Comparison of ENCODE assay signal across 28 cellular contexts in genomic region chr18:61496374-61496773, GRCh38.
DNase-seq lines count a peak whose midpoint lies in the region; ATAC-seq and TF ChIP-seq lines count a peak whose summit lies in the region.
"Had no signal": no experiment of that assay in that cellular context is flagged by ENCODE, and none has a peak within 500 bp of the region (broad histone marks: within the 10 kb centered on the region; RNA-seq: fewer than 3 reads in every experiment).

No MANE protein-coding gene starts in this region.

- DNase-seq in GM23338 (ENCODE audit: low spot score) (peak; percentile 54), NCI-H146 (lab: John Stamatoyannopoulos, UW) (peak; percentile 61), chondrocyte (ENCODE audit: low spot score) (peak; percentile 59), nephron progenitor cell (no peak)
- DNase-seq in activated CD4-positive, alpha-beta memory T cell treated with anti-CD3 and anti-CD28 coated beads for 36 hours, result no peak
- DNase-seq in activated effector memory CD4-positive, alpha-beta T cell treated with Interleukin-2 at 50 U/mL for 16 hours, result no peak
- DNase-seq: 8988T; ACHN; BE2C; DMS153; DND-41; HFFc6; KG1; MG63; NCI-H1105 treated with DMSO at 0.1 percent for 48 hours; NCI-H187; NCI-H2081 treated with DMSO at 0.1 percent for 48 hours; NCI-H2171; NCI-H345; NCI-H524 treated with DMSO at 0.1 percent for 48 hours; NCI-H82; NK-92 treated with Interleukin-12 subunit alpha and Interleukin-12 subunit beta, amount 100 ng/mL, for 24 hours; PC-3 had no signal

- peak overlapping the region; percentile 87; the same call in 1 of the 2 replicates for H2AFZ ChIP-seq in GM23338

- H3K27me3 Mint-ChIP-seq in GM23338 (ENCODE audit: insufficient read depth, low read depth, poor library complexity) (peaks cover 3% of the 10 kb centered on the region), chondrocyte (ENCODE audit: low read depth) (peaks cover 10% of the 10 kb centered on the region), nephron progenitor cell (ENCODE audit: low read depth, poor library complexity) (peaks cover 4% of the 10 kb centered on the region)
- peaks cover 2% of the 10 kb centered on the region for H3K27me3 Mint-ChIP-seq in activated CD4-positive, alpha-beta memory T cell treated with anti-CD3 and anti-CD28 coated beads for 36 hours

- H3K79me2 ChIP-seq in GM23338 (replicated peaks; ENCODE audit: insufficient read depth), result no peaks in the 10 kb centered on the region

- H3K36me3 Mint-ChIP-seq in GM23338 (ENCODE audit: low read depth) (no peaks in the 10 kb centered on the region), chondrocyte (ENCODE audit: low read depth) (no peaks in the 10 kb centered on the region), nephron progenitor cell (ENCODE audit: low read depth) (no peaks in the 10 kb centered on the region)
- no peaks in the 10 kb centered on the region for H3K36me3 Mint-ChIP-seq in activated CD4-positive, alpha-beta memory T cell treated with anti-CD3 and anti-CD28 coated beads for 36 hours
- H3K36me3 Mint-ChIP-seq: CD14-positive monocyte had no signal

- no peak overlapping the region for H3K27ac ChIP-seq in GM23338 (ENCODE audit: low read depth)
- H3K27ac ChIP-seq: SJSA1 had no signal

- no peaks in the 10 kb centered on the region for H3K27me3 ChIP-seq in GM23338 (ENCODE audit: insufficient read depth)
- H3K27me3 ChIP-seq: BE2C, MG63 had no signal

- POLR2A ChIA-PET in activated CD4-positive, alpha-beta memory T cell treated with anti-CD3 and anti-CD28 coated beads for 36 hours (lab: Charles Lee), result no interaction called here

- no peaks in the 10 kb centered on the region for H3K9me2 ChIP-seq in GM23338 (ENCODE audit: insufficient read depth)

- H4K20me1 ChIP-seq in GM23338 (replicated peaks; ENCODE audit: insufficient read depth), result no peaks in the 10 kb centered on the region

- H3K36me3 ChIP-seq in GM23338 (ENCODE audit: insufficient read depth), result no peaks in the 10 kb centered on the region
- H3K36me3 ChIP-seq: BE2C, HAP-1, MG63, SJSA1 had no signal

- H3F3A ChIP-seq in GM23338 (replicated peaks; ENCODE audit: low read depth), result no peaks in the 10 kb centered on the region

- TF ChIP-seq CTCF in GM23338 (conservative IDR thresholded peaks at IDR 0.05; ENCODE audit: low read depth in 2 of 2) (no peak), chondrocyte (IDR thresholded peaks at IDR 0.05) (no peak), nephron progenitor cell (IDR thresholded peaks at IDR 0.05) (no peak)

- peaks cover 11% of the 10 kb centered on the region for H3K4me1 ChIP-seq in GM23338 (ENCODE audit: insufficient read depth)
- H3K4me1 ChIP-seq: BE2C, SJSA1 had no signal

- no peak overlapping the region for H3K27ac Mint-ChIP-seq in GM23338
- no peak overlapping the region for H3K27ac Mint-ChIP-seq in chondrocyte (ENCODE audit: unreplicated experiment)
- peak overlapping the region; percentile 37 for H3K27ac Mint-ChIP-seq in nephron progenitor cell
- no peak overlapping the region for H3K27ac Mint-ChIP-seq in activated CD4-positive, alpha-beta memory T cell treated with anti-CD3 and anti-CD28 coated beads for 36 hours
- H3K27ac Mint-ChIP-seq: HFFc6 had no signal

- ATAC-seq in GM23338 (peak; percentile 83), HG02973 (IDR thresholded peaks at IDR 0.05; ENCODE audit: unreplicated experiment) (no peak)
- ATAC-seq: PC-3, Right ventricle myocardium inferior had no signal

- H3K4me3 Mint-ChIP-seq in GM23338 (no peak overlapping the region), chondrocyte (ENCODE audit: unreplicated experiment) (no peak overlapping the region), nephron progenitor cell (no peak overlapping the region)
- no peak overlapping the region for H3K4me3 Mint-ChIP-seq in activated CD4-positive, alpha-beta memory T cell treated with anti-CD3 and anti-CD28 coated beads for 36 hours
- H3K4me3 Mint-ChIP-seq: CD14-positive monocyte, HFFc6 had no signal

- peaks cover 15% of the 10 kb centered on the region; the same call in 2 of the 3 replicates for H3K4me1 Mint-ChIP-seq in GM23338
- H3K4me1 Mint-ChIP-seq in chondrocyte (ENCODE audit: low read depth), result no peaks in the 10 kb centered on the region
- peaks cover 11% of the 10 kb centered on the region for H3K4me1 Mint-ChIP-seq in nephron progenitor cell
- H3K4me1 Mint-ChIP-seq in activated CD4-positive, alpha-beta memory T cell treated with anti-CD3 and anti-CD28 coated beads for 36 hours (ENCODE audit: low read depth), result no peaks in the 10 kb centered on the region
- H3K4me1 Mint-ChIP-seq: CD14-positive monocyte had no signal

- CTCF ChIA-PET in activated CD4-positive, alpha-beta memory T cell treated with anti-CD3 and anti-CD28 coated beads for 36 hours (lab: Charles Lee), result no interaction called here

- H3K4me3 ChIP-seq in GM23338, result 0 out of 2 replicates have a peak overlapping the region, but pooled peaks have one; percentile 28
- H3K4me3 ChIP-seq: HAP-1, MG63, SJSA1 had no signal

- H3K4me2 ChIP-seq in GM23338, result peak overlapping the region; percentile 62

- intact Hi-C loops in activated CD4-positive, alpha-beta memory T cell treated with anti-CD3 and anti-CD28 coated beads for 36 hours (cut with micrococcal nuclease), result no loop called here

- H3K9me3 Mint-ChIP-seq in GM23338 (no peaks in the 10 kb centered on the region), chondrocyte (ENCODE audit: low read depth) (no peaks in the 10 kb centered on the region), nephron progenitor cell (no peaks in the 10 kb centered on the region)
- no peaks in the 10 kb centered on the region for H3K9me3 Mint-ChIP-seq in activated CD4-positive, alpha-beta memory T cell treated with anti-CD3 and anti-CD28 coated beads for 36 hours
- H3K9me3 Mint-ChIP-seq: HFFc6 had no signal

TF ChIP-seq in GM23338, 12 proteins besides CTCF, POLR2A, EP300 and RAD21:
- TF ChIP-seq NANOG (IDR thresholded peaks at IDR 0.05; ENCODE audit: borderline replicate concordance), result no peak

Comparison
In these comparisons a context has a peak if more than half of its experiments do, and no peak if none do; other contexts are left out.
1. DNase-seq: peak in GM23338 (single experiment), NCI-H146 (single experiment) and chondrocyte (single experiment); none in nephron progenitor cell (single experiment), activated CD4-positive, alpha-beta memory T cell treated with anti-CD3 and anti-CD28 coated beads for 36 hours (single experiment) and activated effector memory CD4-positive, alpha-beta T cell treated with Interleukin-2 at 50 U/mL for 16 hours (single experiment).